In the genomic region with DNA sequence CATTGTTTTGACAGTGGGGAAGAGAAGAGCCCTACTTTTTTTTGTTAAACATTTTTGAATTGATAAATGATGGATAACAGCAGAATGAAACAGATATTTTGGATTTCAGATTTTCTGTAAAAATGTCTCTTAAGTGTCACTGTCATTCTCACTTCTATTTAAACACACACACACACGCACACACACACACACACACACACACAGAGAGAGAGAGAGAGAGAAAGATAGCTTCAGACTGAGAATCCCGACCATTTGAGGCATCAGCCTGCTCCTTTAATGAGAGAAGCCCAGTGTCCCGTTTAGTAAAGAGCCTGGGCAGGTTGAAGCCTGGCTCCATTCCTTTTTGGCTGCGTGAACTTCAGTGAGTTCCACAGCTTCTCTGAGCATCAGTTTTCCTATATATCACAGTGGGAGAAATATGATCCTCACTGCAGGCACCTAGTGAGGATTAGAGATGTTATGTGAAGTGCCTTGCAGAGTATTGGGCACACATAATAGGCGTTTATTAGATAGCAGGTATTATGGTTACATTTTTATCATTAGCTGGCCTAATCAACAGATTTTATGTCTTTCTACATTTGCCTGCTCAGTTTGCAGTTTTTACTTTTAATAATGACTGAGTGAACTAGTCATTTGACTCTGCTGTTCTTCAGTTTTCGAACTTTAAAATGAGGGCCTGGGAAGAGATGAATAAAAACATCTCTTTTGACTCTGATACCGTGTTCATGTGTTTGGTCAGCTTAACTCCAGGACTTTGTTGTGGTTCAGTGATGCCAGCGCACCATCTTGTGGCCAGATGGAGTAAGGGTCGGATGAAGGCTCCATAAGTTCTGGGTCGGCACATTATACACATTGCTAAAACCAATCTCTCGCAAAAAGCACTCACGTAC, we compare ENCODE assay signal across 8 cellular contexts.
DNase-seq lines count a peak whose midpoint lies in the region; ATAC-seq, FAIRE-seq and TF ChIP-seq lines count a peak whose summit lies in the region.

No MANE protein-coding gene starts in this region.

- H3K4me1 ChIP-seq in GM12878 (ENCODE audit: control insufficient read depth, insufficient read depth, low read length) (peaks cover 4% of the 10 kb centered on the region; the same call in 1 of the 2 replicates), spleen (peaks cover 10 to 39% (median 21%) of the 10 kb centered on the region in 6 donors)

- no peak overlapping the region for H3K9ac ChIP-seq in GM12878 (ENCODE audit: control insufficient read depth, insufficient read depth, low read length)

- ATAC-seq in HG02885 (IDR thresholded peaks at IDR 0.05; ENCODE audit: poor library complexity, unreplicated experiment) = peak; percentile 86
- peak; percentile 96 for ATAC-seq in GM12878

- SMC1A ChIA-PET in GM12878 (lab: Charles Lee; ENCODE audit: uncharacterized antibody, unreplicated experiment) = interaction anchor here (0.6 to 5.4 kb wide), 41 partner anchors 9 to 693 kb away, joined by 3 to 62 read pairs (median 5); a partner anchor contains a TSS

- TF ChIP-seq CTCF in GM12878 (IDR thresholded peaks at IDR 0.05 in 2 of 3, conservative IDR thresholded peaks at IDR 0.05 in 1 of 3; ENCODE audit: control insufficient read depth in 2 of 3, extremely low read depth in 1 of 3, insufficient read depth in 1 of 3, low read depth in 3 of 3, low read length in 3 of 3) = peak; percentile 83 to 96 (median 87)
- TF ChIP-seq CTCF in spleen (IDR thresholded peaks at IDR 0.05 in 8 of 11, conservative IDR thresholded peaks at IDR 0.05 in 3 of 11) = peak; percentile 69 to 89 (median 85)

- peak; percentile 82 for DNase-seq in activated CD8-positive, alpha-beta memory T cell treated with anti-CD3 and anti-CD28 coated beads for 24 hours
- no peak for DNase-seq in activated CD8-positive, alpha-beta memory T cell treated with anti-CD3 and anti-CD28 coated beads, Interleukin-2, amount 50 U/mL, for 48 hours
- DNase-seq in NCI-H146 treated with DMSO at 0.1 percent for 48 hours (lab: John Stamatoyannopoulos, UW; ENCODE audit: unreplicated experiment) = peak; percentile 73
- DNase-seq in T-helper 2 cell treated with Interferon-gamma antibody and Interleukin-4, amounts not matched to agents 5 μg/mL and 100 μg/mL, for 36 hours (ENCODE audit: low spot score) = peak; percentile 57
- DNase-seq in GM12878 (ENCODE audit: low read depth, low spot score) = peak; percentile 55
- DNase-seq in immature natural killer cell = peak; percentile 55 to 68 (median 61)
- peak; percentile 86 for DNase-seq in spleen

- no peaks in the 10 kb centered on the region for H3K36me3 ChIP-seq in GM12878 (ENCODE audit: control insufficient read depth in 2 of 2, insufficient read depth in 2 of 2, low read length in 1 of 2)
- peaks cover 0 to 19% (median 3%) of the 10 kb centered on the region in 6 donors for H3K36me3 ChIP-seq in spleen

- H3K4me1 Mint-ChIP-seq in T-helper 2 cell treated with Interferon-gamma antibody and Interleukin-4, amounts not matched to agents 5 μg/mL and 100 μg/mL, for 36 hours (ENCODE audit: low read depth) = peaks cover 35% of the 10 kb centered on the region
- H3K4me1 Mint-ChIP-seq in immature natural killer cell = peaks cover 29 to 37% of the 10 kb centered on the region in 2 donors

- H3K36me3 Mint-ChIP-seq in T-helper 2 cell treated with Interferon-gamma antibody and Interleukin-4, amounts not matched to agents 5 μg/mL and 100 μg/mL, for 36 hours (ENCODE audit: low read depth) = peaks cover 31% of the 10 kb centered on the region
- H3K36me3 Mint-ChIP-seq in immature natural killer cell = peaks cover 0 to 4% (median 0%) of the 10 kb centered on the region in 3 donors

- H3K9me3 Mint-ChIP-seq in T-helper 2 cell treated with Interferon-gamma antibody and Interleukin-4, amounts not matched to agents 5 μg/mL and 100 μg/mL, for 36 hours = no peaks in the 10 kb centered on the region
- H3K9me3 Mint-ChIP-seq in immature natural killer cell = no peaks in the 10 kb centered on the region

- CTCF ChIA-PET in GM12878 (lab: Yijun Ruan, JAX) = interaction anchor here (0.6 to 13.0 kb wide), 65 partner anchors 10 to 727 kb away, joined by 3 to 261 read pairs (median 4); a partner anchor contains a TSS

- H3K9me3 ChIP-seq in GM12878 (replicated peaks; ENCODE audit: control insufficient read depth, insufficient read depth, low read length) = no peaks in the 10 kb centered on the region
- H3K9me3 ChIP-seq in spleen = no peaks in the 10 kb centered on the region

- H2AFZ ChIP-seq in GM12878 (ENCODE audit: control insufficient read depth, low read depth, low read length) = no peak overlapping the region

- in situ Hi-C loops in GM12878 (cut with MboI) = loop anchor here (5.0 kb wide), 1 partner anchor 647 kb away; no protein-coding TSS in a partner anchor

- no peak overlapping the region for H3K4me3 ChIP-seq in GM12878
- H3K4me3 ChIP-seq in spleen = no peak overlapping the region

- no peak overlapping the region for H3K4me3 Mint-ChIP-seq in T-helper 2 cell treated with Interferon-gamma antibody and Interleukin-4, amounts not matched to agents 5 μg/mL and 100 μg/mL, for 36 hours
- H3K4me3 Mint-ChIP-seq in immature natural killer cell = no peak overlapping the region

- H3K27ac ChIP-seq in GM12878 (ENCODE audit: control insufficient read depth, insufficient read depth) (no peak overlapping the region), spleen (peak overlapping the region in 3 of 8 donors; percentile 3 to 14 (median 9))

- no peak overlapping the region for H3K27ac Mint-ChIP-seq in T-helper 2 cell treated with Interferon-gamma antibody and Interleukin-4, amounts not matched to agents 5 μg/mL and 100 μg/mL, for 36 hours
- peak overlapping the region; percentile 10 to 85 (median 44) for H3K27ac Mint-ChIP-seq in immature natural killer cell

- RAD21 ChIA-PET in GM12878 (lab: Charles Lee; ENCODE audit: unreplicated experiment) = interaction anchor here (0.6 to 7.3 kb wide), 34 partner anchors 9 to 693 kb away, joined by 3 to 90 read pairs (median 4); a partner anchor contains a TSS

- TF ChIP-seq POLR2A in GM12878 (IDR thresholded peaks at IDR 0.05; ENCODE audit: low read depth, low read length) (no peak), spleen (IDR thresholded peaks at IDR 0.05) (no peak)

- intact Hi-C loops in GM12878 (cut with micrococcal nuclease; ENCODE audit: unreplicated experiment) = loop anchor here (1.0 to 10.0 kb wide), 6 partner anchors 107 to 651 kb away; a partner anchor contains a TSS
- intact Hi-C loops in spleen (cut with DNase I; ENCODE audit: low total_unique reads) = loop anchor here (10.0 kb wide), 1 partner anchor 104 kb away; a partner anchor contains a TSS

- no peaks in the 10 kb centered on the region for H4K20me1 ChIP-seq in GM12878 (ENCODE audit: control insufficient read depth, insufficient read depth)

- POLR2A ChIA-PET in GM12878 (lab: Charles Lee) = interaction anchor here (1.0 kb wide), 2 partner anchors 170 to 324 kb away, joined by 3 read pairs; no protein-coding TSS in a partner anchor

- no peaks in the 10 kb centered on the region for H3K27me3 ChIP-seq in GM12878 (replicated peaks in 1 of 2; ENCODE audit: control insufficient read depth in 2 of 2, insufficient read depth in 2 of 2, low read length in 1 of 2)
- no peaks in the 10 kb centered on the region for H3K27me3 ChIP-seq in spleen (replicated peaks in 1 of 7)

- 31% methylated on average over 12 of the region's 12 CpGs for WGBS in GM12878 (ENCODE audit: insufficient coverage, insufficient replicate concordance, low lambda C conversion rate, missing lambda C conversion rate)
- WGBS in spleen, 5 donors = 27 to 38% (median 31%) methylated on average over 12 of the region's 12 CpGs

- no peak for TF ChIP-seq EP300 in GM12878 (IDR thresholded peaks at IDR 0.05; ENCODE audit: borderline replicate concordance in 1 of 2, control insufficient read depth in 1 of 2, low read depth in 2 of 2, low read length in 2 of 2)

- peak; percentile 98 for TF ChIP-seq RAD21 in GM12878 (IDR thresholded peaks at IDR 0.05; ENCODE audit: insufficient read depth, low read depth, low read length)

- H3K79me2 ChIP-seq in GM12878 (ENCODE audit: control insufficient read depth, insufficient read depth, low read length) = no peaks in the 10 kb centered on the region

- H3K4me2 ChIP-seq in GM12878 (ENCODE audit: control insufficient read depth, insufficient read depth) = no peak overlapping the region

- no peaks in the 10 kb centered on the region for H3K27me3 Mint-ChIP-seq in T-helper 2 cell treated with Interferon-gamma antibody and Interleukin-4, amounts not matched to agents 5 μg/mL and 100 μg/mL, for 36 hours (ENCODE audit: low read depth)
- H3K27me3 Mint-ChIP-seq in immature natural killer cell (ENCODE audit: low read depth in 3 of 3) = peaks cover 0 to 5% (median 0%) of the 10 kb centered on the region in 3 donors

- FAIRE-seq in GM12878 (lab: Jason Lieb, UNC) = peak; percentile 92

- no TSS peak for BruUV-seq in GM12878 (replicated peaks; lab: Mats Ljungman, UMichigan)

TF ChIP-seq in GM12878, 131 proteins besides CTCF, POLR2A, EP300 and RAD21 (continues in another document):
- peak; percentile 71; the same call in 2 of the 3 replicates for TF ChIP-seq POU2F2 (IDR thresholded peaks at IDR 0.05; ENCODE audit: borderline replicate concordance, low read depth, low read length)
- peak; percentile 27; the same call in 1 of the 2 replicates for TF ChIP-seq ZNF24 (IDR thresholded peaks at IDR 0.05)
- peak; percentile 75 for TF ChIP-seq YY1 (IDR thresholded peaks at IDR 0.05; ENCODE audit: low read depth, low read length)
- 0 out of 2 replicates have a peak, but pooled peaks have one; percentile 62 for TF ChIP-seq SMARCA5 (IDR thresholded peaks at IDR 0.05)
- no peak for TF ChIP-seq POLR2AphosphoS2 (IDR thresholded peaks at IDR 0.05; ENCODE audit: low read depth, low read length)
- TF ChIP-seq, protein P1, sequence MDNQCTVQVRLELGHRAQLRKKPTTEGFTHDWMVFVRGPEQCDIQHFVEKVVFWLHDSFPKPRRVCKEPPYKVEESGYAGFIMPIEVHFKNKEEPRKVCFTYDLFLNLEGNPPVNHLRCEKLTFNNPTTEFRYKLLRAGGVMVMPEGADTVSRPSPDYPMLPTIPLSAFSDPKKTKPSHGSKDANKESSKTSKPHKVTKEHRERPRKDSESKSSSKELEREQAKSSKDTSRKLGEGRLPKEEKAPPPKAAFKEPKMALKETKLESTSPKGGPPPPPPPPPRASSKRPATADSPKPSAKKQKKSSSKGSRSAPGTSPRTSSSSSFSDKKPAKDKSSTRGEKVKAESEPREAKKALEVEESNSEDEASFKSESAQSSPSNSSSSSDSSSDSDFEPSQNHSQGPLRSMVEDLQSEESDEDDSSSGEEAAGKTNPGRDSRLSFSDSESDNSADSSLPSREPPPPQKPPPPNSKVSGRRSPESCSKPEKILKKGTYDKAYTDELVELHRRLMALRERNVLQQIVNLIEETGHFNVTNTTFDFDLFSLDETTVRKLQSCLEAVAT (IDR thresholded peaks at IDR 0.05) = 0 out of 2 replicates have a peak, but pooled peaks have one; percentile 15
- TF ChIP-seq RB1 (IDR thresholded peaks at IDR 0.05; ENCODE audit: borderline replicate concordance) = peak; percentile 62; the same call in 1 of the 2 replicates
- TF ChIP-seq FOXM1 (IDR thresholded peaks at IDR 0.05; ENCODE audit: low read depth, low read length) = 0 out of 2 replicates have a peak, but pooled peaks have one; percentile 12
- no peak for TF ChIP-seq NR2F1 (conservative IDR thresholded peaks at IDR 0.05)
- TF ChIP-seq SMC3 (IDR thresholded peaks at IDR 0.05; ENCODE audit: borderline replicate concordance, low read length) = peak; percentile 95
- no peak for TF ChIP-seq RBBP5 (conservative IDR thresholded peaks at IDR 0.05)
